25 cellular contexts compared by ENCODE assay signal in genomic region chr5:145072880-145073279, GRCh38.
DNase-seq lines count a peak whose midpoint lies in the region; ATAC-seq lines count a peak whose summit lies in the region.
"Had no signal": no experiment of that assay in that cellular context is flagged by ENCODE, and none has a peak within 500 bp of the region (broad histone marks: within the 10 kb centered on the region; RNA-seq: fewer than 3 reads in every experiment).

No MANE protein-coding gene starts in this region.

- no peak overlapping the region for H3K18ac ChIP-seq in mesendoderm (ENCODE audit: low read length)
- H3K18ac ChIP-seq in trophoblast cell (ENCODE audit: low read length) = no peak overlapping the region

- no peak overlapping the region for H3K4ac ChIP-seq in mesendoderm (ENCODE audit: low read depth, low read length)
- H3K4ac ChIP-seq in trophoblast cell (ENCODE audit: low read depth, low read length) = no peak overlapping the region

- H3K4me2 ChIP-seq in mesendoderm (ENCODE audit: low read length) (no peak overlapping the region), trophoblast cell (ENCODE audit: low read length) (no peak overlapping the region)
- H3K4me2 ChIP-seq: BLaER1 had no signal

- H2BK5ac ChIP-seq in mesendoderm (ENCODE audit: low read length) (no peak overlapping the region), trophoblast cell (ENCODE audit: low read depth, low read length, poor library complexity) (no peak overlapping the region)

- no peak overlapping the region for H4K5ac ChIP-seq in mesendoderm (ENCODE audit: low read length)

- H2BK12ac ChIP-seq in trophoblast cell (ENCODE audit: low read length) = no peak overlapping the region

- H3K79me2 ChIP-seq in mesendoderm (ENCODE audit: control insufficient read depth, insufficient read depth, low read length) (no peaks in the 10 kb centered on the region), trophoblast cell (ENCODE audit: control insufficient read depth, insufficient read depth, low read length, poor library complexity) (no peaks in the 10 kb centered on the region)

- H3K9ac ChIP-seq in mesendoderm (ENCODE audit: low read length) (no peak overlapping the region), trophoblast cell (ENCODE audit: low read length) (no peak overlapping the region)
- H3K9ac ChIP-seq: BLaER1 had no signal

- H2AFZ ChIP-seq in trophoblast cell (ENCODE audit: insufficient read depth, low read length, poor library complexity) = no peak overlapping the region

- ATAC-seq in left colon = no peak
- ATAC-seq: gastroesophageal sphincter, lower lobe of right lung, mucosa of descending colon had no signal

- H3K27me3 ChIP-seq in mesendoderm (ENCODE audit: insufficient read depth, low read length, poor library complexity) (no peaks in the 10 kb centered on the region), trophoblast cell (ENCODE audit: insufficient read depth, low read length) (no peaks in the 10 kb centered on the region)
- H3K27me3 ChIP-seq: adrenal gland, BLaER1, gastroesophageal sphincter, upper lobe of left lung had no signal

- no peaks in the 10 kb centered on the region for H3K4me1 ChIP-seq in mesendoderm (ENCODE audit: control insufficient read depth, low read depth, low read length)
- no peaks in the 10 kb centered on the region for H3K4me1 ChIP-seq in trophoblast cell (ENCODE audit: control insufficient read depth in 1 of 2, insufficient read depth in 2 of 2, low read length in 2 of 2)
- H3K4me1 ChIP-seq: adrenal gland, BLaER1, gastroesophageal sphincter, HAP-1, lower lobe of right lung, upper lobe of left lung had no signal

- no peak overlapping the region for H2BK120ac ChIP-seq in mesendoderm (ENCODE audit: low read depth, low read length)
- no peak overlapping the region for H2BK120ac ChIP-seq in trophoblast cell (ENCODE audit: insufficient read depth, low read length, poor library complexity)

- no peak overlapping the region for H4K91ac ChIP-seq in trophoblast cell (ENCODE audit: low read depth, low read length)

- H3K4me3 ChIP-seq in mesendoderm (ENCODE audit: low read length) = no peak overlapping the region
- H3K4me3 ChIP-seq in trophoblast cell (ENCODE audit: low read depth, low read length) = no peak overlapping the region
- H3K4me3 ChIP-seq: adrenal gland, BLaER1, coronary artery, gastroesophageal sphincter, HAP-1, lower lobe of right lung, mucosa of descending colon, upper lobe of left lung had no signal

- no peaks in the 10 kb centered on the region for H3K9me3 ChIP-seq in trophoblast cell (ENCODE audit: insufficient read depth, low read depth, low read length)
- H3K9me3 ChIP-seq: adrenal gland, BLaER1, gastroesophageal sphincter, HAP-1, lower lobe of right lung, mucosa of descending colon, upper lobe of left lung had no signal

- no peak overlapping the region for H4K12ac ChIP-seq in trophoblast cell (ENCODE audit: low read depth, low read length)

- H4K8ac ChIP-seq in mesendoderm (ENCODE audit: low read depth, low read length) = no peak overlapping the region
- no peak overlapping the region for H4K8ac ChIP-seq in trophoblast cell (ENCODE audit: low read depth, low read length)

- H3K27ac ChIP-seq in mesendoderm (ENCODE audit: low read depth, low read length) (no peak overlapping the region), trophoblast cell (ENCODE audit: low read depth, low read length) (no peak overlapping the region)
- H3K27ac ChIP-seq: adrenal gland, BLaER1, coronary artery, gastroesophageal sphincter, lower lobe of right lung, upper lobe of left lung, WERI-Rb-1 had no signal

- H2BK15ac ChIP-seq in mesendoderm (replicated peaks; ENCODE audit: low read depth) = no peak overlapping the region

- no CpG with 5 or more reads among the region's 1 CpG for WGBS in mesendoderm (ENCODE audit: extremely low coverage, insufficient coverage, low lambda C conversion rate)
- WGBS in trophoblast cell (ENCODE audit: extremely low coverage, insufficient coverage, insufficient read length) = no CpG with 5 or more reads among the region's 1 CpG

- H2AK5ac ChIP-seq in mesendoderm (ENCODE audit: low read length) (no peak overlapping the region), trophoblast cell (ENCODE audit: low read length) (no peak overlapping the region)

- H3K79me1 ChIP-seq in mesendoderm (ENCODE audit: low read length) (no peaks in the 10 kb centered on the region), trophoblast cell (ENCODE audit: low read length) (no peaks in the 10 kb centered on the region)

- peak; percentile 0 for DNase-seq in NCI-H2227 (lab: John Stamatoyannopoulos, UW; ENCODE audit: unreplicated experiment)
- no peak for DNase-seq in NCI-H2227 treated with DMSO at 0.1 percent for 48 hours (lab: John Stamatoyannopoulos, UW)
- DNase-seq in NCI-H345 (lab: John Stamatoyannopoulos, UW) = peak; percentile 78
- peak; percentile 7 for DNase-seq in fibroblast of peridontal ligament (ENCODE audit: extremely low read depth)
- peak; percentile 26 for DNase-seq in retina
- DNase-seq in mesendoderm = no peak
- DNase-seq in trophoblast cell = no peak
- no peak for DNase-seq in left colon
- DNase-seq: activated CD4-positive, alpha-beta T cell treated with anti-CD3 and anti-CD28 coated beads, Interleukin-2, amount 10 ng/mL, durations not matched to agents 7 days and 5 days; activated naive CD4-positive, alpha-beta T cell treated with Interleukin-2 at 50 U/mL for 16 hours; activated T-cell treated with anti-CD3 and anti-CD28 coated beads, Interleukin-2, amount 50 U/mL, for 48 hours; adrenal gland; COR-L47; lower lobe of right lung; mucosa of descending colon; MV-4-11; NCI-H2081 treated with DMSO at 0.1 percent for 48 hours; SHP77; T-helper 9 cell; upper lobe of left lung; WERI-Rb-1 had no signal

- H3K36me3 ChIP-seq in mesendoderm (ENCODE audit: control insufficient read depth, insufficient read depth, low read length) (no peaks in the 10 kb centered on the region), trophoblast cell (ENCODE audit: control insufficient read depth in 1 of 2, insufficient read depth in 2 of 2, low read length in 2 of 2) (no peaks in the 10 kb centered on the region)
- H3K36me3 ChIP-seq: adrenal gland, BLaER1, gastroesophageal sphincter, HAP-1, lower lobe of right lung, upper lobe of left lung, WERI-Rb-1 had no signal

- intact Hi-C loops in left colon (cut with DNase I, micrococcal nuclease) = no loop called here

- H3K56ac ChIP-seq in mesendoderm (ENCODE audit: low read length) = no peak overlapping the region

- H3K14ac ChIP-seq in trophoblast cell (ENCODE audit: low read length) = no peak overlapping the region

- H3K23ac ChIP-seq in mesendoderm (ENCODE audit: low read length) (no peak overlapping the region), trophoblast cell (ENCODE audit: low read length) (no peak overlapping the region)

Comparison
In these comparisons a context has a peak if more than half of its experiments do, and no peak if none do; other contexts are left out.
1. DNase-seq: peak in NCI-H2227 (single experiment), NCI-H345 (single experiment), fibroblast of peridontal ligament (single experiment) and retina (single experiment); none in NCI-H2227 treated with DMSO at 0.1 percent for 48 hours (single experiment), mesendoderm (single experiment), trophoblast cell (0 of 2) and left colon (0 of 2).